Comparison of ENCODE assay signal across 17 cellular contexts in genomic region chr22:45587638-45588481, GRCh38.
DNase-seq lines count a peak whose midpoint lies in the region; ATAC-seq and TF ChIP-seq lines count a peak whose summit lies in the region.
"Had no signal": no experiment of that assay in that cellular context is flagged by ENCODE, and none has a peak within 500 bp of the region (broad histone marks: within the 10 kb centered on the region; RNA-seq: fewer than 3 reads in every experiment).

No MANE protein-coding gene starts in this region.

- peak overlapping the region in 2 of 3 experiments; percentile 6 to 31 for H3K4me3 Mint-ChIP-seq in nephron
- H3K4me3 Mint-ChIP-seq: B cell had no signal

- H3K9me3 Mint-ChIP-seq in nephron = no peaks in the 10 kb centered on the region

- no peaks in the 10 kb centered on the region for H3K27me3 ChIP-seq in BLaER1
- H3K27me3 ChIP-seq: body of pancreas, pancreas, SJSA1 had no signal

- H3K4me1 ChIP-seq in BLaER1 = peaks cover 56% of the 10 kb centered on the region
- H3K4me1 ChIP-seq: body of pancreas, pancreas had no signal

- H3K4me1 Mint-ChIP-seq in nephron = peaks cover 42% of the 10 kb centered on the region

- peak; percentile 36 for DNase-seq in HT1080 (ENCODE audit: low read depth)
- DNase-seq in choroid plexus epithelial cell (ENCODE audit: low read depth) = peak; percentile 41
- DNase-seq in GM20000 (ENCODE audit: low spot score) = no peak
- no peak for DNase-seq in activated gamma-delta T cell treated with Interleukin-2 at 50 U/mL for 16 hours
- DNase-seq in NCI-H1105 (lab: John Stamatoyannopoulos, UW) = no peak
- DNase-seq: activated CD8-positive, alpha-beta memory T cell treated with anti-CD3 and anti-CD28 coated beads for 24 hours; activated effector memory CD4-positive, alpha-beta T cell treated with Interleukin-2 at 50 U/mL for 16 hours; body of pancreas; DMS53; NCI-H1048; NCI-H2171 had no signal

- H3K36me3 Mint-ChIP-seq in nephron (ENCODE audit: low read depth) = peaks cover 4% of the 10 kb centered on the region

- no peaks in the 10 kb centered on the region for H3K9me3 ChIP-seq in BLaER1
- H3K9me3 ChIP-seq: body of pancreas, pancreas, SJSA1 had no signal

- no peak for TF ChIP-seq CTCF in choroid plexus epithelial cell (conservative IDR thresholded peaks at IDR 0.05; ENCODE audit: low read depth, low read length)
- TF ChIP-seq CTCF in nephron (IDR thresholded peaks at IDR 0.05; ENCODE audit: unreplicated experiment in 3 of 3) = no peak
- no peak for TF ChIP-seq CTCF in GM20000 (IDR thresholded peaks at IDR 0.05; ENCODE audit: extremely low read depth, missing control alignments)

- H3K36me3 ChIP-seq in BLaER1 = peaks cover 15% of the 10 kb centered on the region; the same call in 1 of the 2 replicates
- H3K36me3 ChIP-seq: pancreas had no signal

- H4K20me1 ChIP-seq in BLaER1 = no peaks in the 10 kb centered on the region

- H3K27me3 Mint-ChIP-seq in nephron (ENCODE audit: low read depth) = peaks cover 7% of the 10 kb centered on the region

- H3K9ac ChIP-seq in BLaER1 = no peak overlapping the region

- 0 out of 2 replicates have a peak overlapping the region, but pooled peaks have one; percentile 14 for H3K4me2 ChIP-seq in BLaER1

- peak overlapping the region; percentile 15 to 83 (median 31) for H3K27ac Mint-ChIP-seq in nephron
- H3K27ac Mint-ChIP-seq: B cell had no signal

- H3K4me3 ChIP-seq in BLaER1 (no peak overlapping the region), choroid plexus epithelial cell (ENCODE audit: low read depth, low read length) (no peak overlapping the region)
- H3K4me3 ChIP-seq: body of pancreas, pancreas, SJSA1 had no signal

- H3K27ac ChIP-seq in BLaER1 = no peak overlapping the region
- H3K27ac ChIP-seq: body of pancreas, pancreas, SJSA1 had no signal

- ATAC-seq in HG03442 (IDR thresholded peaks at IDR 0.05; ENCODE audit: unreplicated experiment) = no peak
- ATAC-seq: body of pancreas, pancreas had no signal

Comparison
In these comparisons a context has a peak if more than half of its experiments do, and no peak if none do; other contexts are left out.
1. DNase-seq: peak in HT1080 (single experiment) and choroid plexus epithelial cell (single experiment); none in GM20000 (single experiment), activated gamma-delta T cell treated with Interleukin-2 at 50 U/mL for 16 hours (single experiment) and NCI-H1105 (single experiment).